8 cellular contexts compared by ENCODE assay signal in genomic region chr11:122781378-122782040, GRCh38. TPM values are rescaled to one million over a fixed set of nuclear protein-coding genes. Genes with fewer than 3 reads are reported as not detected.
DNase-seq lines count a peak whose midpoint lies in the region; ATAC-seq and TF ChIP-seq lines count a peak whose summit lies in the region.

No MANE protein-coding gene starts in this region.

- H3K4me1 Mint-ChIP-seq in CD14-positive monocyte: peaks cover 26% of the 10 kb centered on the region
- H3K4me1 Mint-ChIP-seq in activated T-cell treated with anti-CD3 and anti-CD28 coated beads, Interleukin-2, amount 50 U/mL, for 72 hours (ENCODE audit: low read depth): peaks cover 34% of the 10 kb centered on the region
- peaks cover 20% of the 10 kb centered on the region for H3K4me1 Mint-ChIP-seq in neural progenitor cell

- ATAC-seq in GM19467 (IDR thresholded peaks at IDR 0.05; ENCODE audit: unreplicated experiment): peak; percentile 74
- ATAC-seq in activated T-cell treated with anti-CD3 and anti-CD28 coated beads, Interleukin-2, amount 50 U/mL, for 72 hours (replicated peaks in 1 of 2): peak; percentile 73 to 80

- H3K4me3 Mint-ChIP-seq in CD14-positive monocyte: no peak overlapping the region
- H3K4me3 Mint-ChIP-seq in activated T-cell treated with anti-CD3 and anti-CD28 coated beads, Interleukin-2, amount 50 U/mL, for 72 hours: no peak overlapping the region
- no peak overlapping the region for H3K4me3 Mint-ChIP-seq in neural progenitor cell

- TF ChIP-seq CTCF in CD14-positive monocyte (IDR thresholded peaks at IDR 0.05) (peak; percentile 88), Peyer's patch (IDR thresholded peaks at IDR 0.05) (peak; percentile 78 to 91 (median 87)), fibroblast of pulmonary artery (IDR thresholded peaks at IDR 0.05; ENCODE audit: low read length, missing control alignments) (peak; percentile 94), neural progenitor cell (IDR thresholded peaks at IDR 0.05) (peak; percentile 88), stomach (IDR thresholded peaks at IDR 0.05) (peak in 5 of 7 experiments; percentile 83 to 94 (median 92))

- no peak overlapping the region for H3K9ac ChIP-seq in neural progenitor cell

- TF ChIP-seq POLR2A in Peyer's patch (IDR thresholded peaks at IDR 0.05) (no peak), stomach (IDR thresholded peaks at IDR 0.05) (no peak)

- no peaks in the 10 kb centered on the region for H3K79me2 ChIP-seq in neural progenitor cell (ENCODE audit: low read depth)

- H3K27me3 ChIP-seq in Peyer's patch (no peaks in the 10 kb centered on the region), neural progenitor cell (no peaks in the 10 kb centered on the region), stomach (peaks cover 0 to 4% (median 0%) of the 10 kb centered on the region in 3 donors)

- peak overlapping the region in 3 of 7 donors; percentile 5 to 70 (median 35) for H3K27ac Mint-ChIP-seq in CD14-positive monocyte
- no peak overlapping the region for H3K27ac Mint-ChIP-seq in activated T-cell treated with anti-CD3 and anti-CD28 coated beads, Interleukin-2, amount 50 U/mL, for 72 hours
- H3K27ac Mint-ChIP-seq in neural progenitor cell: no peak overlapping the region

- no peaks in the 10 kb centered on the region for H3K4me1 ChIP-seq in Peyer's patch
- no peaks in the 10 kb centered on the region for H3K4me1 ChIP-seq in neural progenitor cell
- peaks cover 0 to 21% (median 12%) of the 10 kb centered on the region in 4 donors for H3K4me1 ChIP-seq in stomach

- H3K27me3 Mint-ChIP-seq in CD14-positive monocyte (ENCODE audit: low read depth in 3 of 3) (peaks cover 0 to 4% (median 1%) of the 10 kb centered on the region in 3 donors), neural progenitor cell (ENCODE audit: insufficient read depth, low read depth) (peaks cover 7% of the 10 kb centered on the region)
- no peaks in the 10 kb centered on the region for H3K27me3 Mint-ChIP-seq in activated T-cell treated with anti-CD3 and anti-CD28 coated beads, Interleukin-2, amount 50 U/mL, for 72 hours (ENCODE audit: low read depth)

- TF ChIP-seq EP300 in stomach (IDR thresholded peaks at IDR 0.05): no peak

- H3K36me3 Mint-ChIP-seq in CD14-positive monocyte (peaks cover 78 to 85% of the 10 kb centered on the region in 2 donors), neural progenitor cell (no peaks in the 10 kb centered on the region)
- H3K36me3 Mint-ChIP-seq in activated T-cell treated with anti-CD3 and anti-CD28 coated beads, Interleukin-2, amount 50 U/mL, for 72 hours (ENCODE audit: insufficient read depth in 2 of 2): peaks cover 0 to 6% of the 10 kb centered on the region in 2 donors

- H3K9me3 Mint-ChIP-seq in CD14-positive monocyte (no peaks in the 10 kb centered on the region), neural progenitor cell (no peaks in the 10 kb centered on the region)
- no peaks in the 10 kb centered on the region for H3K9me3 Mint-ChIP-seq in activated T-cell treated with anti-CD3 and anti-CD28 coated beads, Interleukin-2, amount 50 U/mL, for 72 hours

- WGBS in stomach, 5 donors: 17 to 22% (median 20%) methylated on average over 12 of the region's 12 CpGs

- no peak overlapping the region for H2AFZ ChIP-seq in neural progenitor cell (replicated peaks)

- intact Hi-C loops in CD14-positive monocyte (cut with micrococcal nuclease) (loop anchor here (1.0 to 5.0 kb wide), 2 partner anchors 152 to 154 kb away; no protein-coding TSS in a partner anchor), stomach (cut with DNase I; ENCODE audit: low total_unique reads) (loop anchor here (5.0 to 10.0 kb wide), 2 partner anchors 73 to 154 kb away; no protein-coding TSS in a partner anchor)

- H3K36me3 ChIP-seq in Peyer's patch (no peaks in the 10 kb centered on the region), neural progenitor cell (no peaks in the 10 kb centered on the region), stomach (peaks cover 0 to 17% (median 12%) of the 10 kb centered on the region in 4 donors)

- H3K27ac ChIP-seq in Peyer's patch: no peak overlapping the region
- H3K27ac ChIP-seq in neural progenitor cell: no peak overlapping the region
- no peak overlapping the region for H3K27ac ChIP-seq in stomach

- no peaks in the 10 kb centered on the region for H4K20me1 ChIP-seq in neural progenitor cell (ENCODE audit: low read depth)

- no peak overlapping the region for H3K4me2 ChIP-seq in neural progenitor cell

- H3K4me3 ChIP-seq in Peyer's patch: no peak overlapping the region
- H3K4me3 ChIP-seq in fibroblast of pulmonary artery (replicated peaks; ENCODE audit: low read depth, low read length): no peak overlapping the region
- H3K4me3 ChIP-seq in neural progenitor cell: no peak overlapping the region
- no peak overlapping the region for H3K4me3 ChIP-seq in stomach

- no peaks in the 10 kb centered on the region for H3K9me3 ChIP-seq in Peyer's patch
- H3K9me3 ChIP-seq in neural progenitor cell (ENCODE audit: low read depth): no peaks in the 10 kb centered on the region
- no peaks in the 10 kb centered on the region for H3K9me3 ChIP-seq in stomach

- H3F3A ChIP-seq in neural progenitor cell (ENCODE audit: low read depth): no peaks in the 10 kb centered on the region

- peak; percentile 73 for DNase-seq in CD14-positive monocyte (ENCODE audit: low spot score)
- DNase-seq in KBM-7: peak; percentile 85
- peak; percentile 79 to 91 (median 80) for DNase-seq in Peyer's patch
- peak; percentile 77 to 82 for DNase-seq in activated T-cell treated with anti-CD3 and anti-CD28 coated beads, Interleukin-2, amount 50 U/mL, for 72 hours
- DNase-seq in fibroblast of pulmonary artery (ENCODE audit: low read depth): peak; percentile 94
- peak; percentile 90 for DNase-seq in neural progenitor cell (ENCODE audit: low spot score)
- peak; percentile 84 for DNase-seq in stomach

- in situ Hi-C loops in KBM-7 (cut with MboI; ENCODE audit: low pct_unique_long_range_greater_than_20kb, low sequenced_read_pairs): no loop called here

RNA-seq across cellular contexts. Expression of gene CRTAM, which starts 56.8 kb away (rescaled TPM):
- polyA plus RNA-seq in CD14-positive monocyte (1 to 10 TPM; 5.2 to 5.5 TPM), stomach (under 1 TPM in 1 of 3 donors, not detected in 2; 0.08 TPM)
- total RNA-seq in Peyer's patch (1 to 10 TPM in 1 of 4 donors, not detected in 3; 4.4 TPM), neural progenitor cell (ENCODE audit: low replicate concordance) (not detected in 2 replicates), stomach (1 to 10 TPM in 1 of 5 donors, not detected in 4; 4.6 TPM)
- 10 to 100 TPM in 1 of 2 donors, 1 to 10 TPM in 1; 9.7 to 12.9 TPM for total RNA-seq in activated T-cell treated with anti-CD3 and anti-CD28 coated beads, Interleukin-2, amount 50 U/mL, for 72 hours
